ENCODE assay signal across 16 cellular contexts in the genomic region with DNA sequence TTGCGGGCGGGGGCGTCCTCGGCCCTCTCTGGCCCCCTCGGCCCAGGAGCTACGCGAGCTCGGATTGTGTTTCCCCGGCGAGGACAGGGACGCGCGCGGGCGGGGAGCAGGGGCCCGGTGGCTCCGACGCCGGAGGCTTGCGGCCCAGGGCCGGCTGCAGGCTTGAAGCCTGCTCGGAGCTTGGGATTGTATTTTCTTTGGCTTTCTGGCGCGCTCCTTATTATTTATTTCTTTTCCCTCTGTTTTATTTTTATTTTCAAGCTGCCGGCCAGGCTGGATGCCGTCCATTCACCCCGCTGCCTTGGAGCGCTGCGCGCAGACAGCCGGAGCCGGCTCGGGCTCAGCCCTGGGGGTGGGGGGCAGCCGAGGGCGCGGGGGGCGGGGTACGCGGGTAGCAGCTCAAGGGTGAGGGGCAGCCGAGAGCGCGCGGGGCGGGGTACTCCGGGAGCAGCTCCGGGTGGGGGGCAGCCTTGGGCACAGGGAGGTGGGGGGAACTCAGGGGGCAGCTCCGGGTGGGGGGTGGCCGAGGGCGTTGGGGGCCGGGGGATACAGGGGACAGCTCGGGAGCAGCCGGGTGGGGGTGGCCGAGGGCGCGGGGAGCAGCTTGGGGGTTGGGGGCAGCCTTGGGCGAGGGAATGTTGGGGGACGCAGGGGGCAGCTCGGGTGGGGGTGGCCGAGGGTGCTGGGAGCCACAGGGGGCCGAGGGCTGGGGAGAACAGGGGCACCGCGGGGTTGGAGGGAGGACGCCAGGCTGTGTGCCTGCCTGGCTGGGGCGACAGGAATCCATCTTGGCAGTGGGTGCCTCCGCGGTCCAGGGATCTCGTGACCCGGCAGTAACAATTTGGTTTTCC. TPM values are rescaled to one million over a fixed set of nuclear protein-coding genes. Genes with fewer than 3 reads are reported as not detected.
DNase-seq lines count a peak whose midpoint lies in the region; ATAC-seq and TF ChIP-seq lines count a peak whose summit lies in the region.
"Had no signal": no experiment of that assay in that cellular context is flagged by ENCODE, and none has a peak within 500 bp of the region (broad histone marks: within the 10 kb centered on the region; RNA-seq: fewer than 3 reads in every experiment).

No MANE protein-coding gene starts in this region.

- H3K9me3 ChIP-seq in heart right ventricle: no peaks in the 10 kb centered on the region
- no peaks in the 10 kb centered on the region for H3K9me3 ChIP-seq in mucosa of stomach (ENCODE audit: control insufficient read depth, low read length)
- H3K9me3 ChIP-seq in tibial artery: no peaks in the 10 kb centered on the region

- H3K4me3 ChIP-seq in heart right ventricle: peak overlapping the region in 8 of 10 donors; percentile 12 to 36 (median 26)
- H3K4me3 ChIP-seq in mucosa of stomach (ENCODE audit: low read length): no peak overlapping the region
- peak overlapping the region; percentile 14 to 50 for H3K4me3 ChIP-seq in tibial artery
- H3K4me3 ChIP-seq: K562 had no signal

- peaks cover 0 to 11% (median 0%) of the 10 kb centered on the region in 7 donors for H3K27me3 ChIP-seq in heart right ventricle
- no peaks in the 10 kb centered on the region for H3K27me3 ChIP-seq in mucosa of stomach (ENCODE audit: control insufficient read depth, insufficient read depth, low read length)
- no peaks in the 10 kb centered on the region for H3K27me3 ChIP-seq in tibial artery

- TF ChIP-seq CTCF in heart right ventricle (IDR thresholded peaks at IDR 0.05): no peak
- TF ChIP-seq CTCF in tibial artery (IDR thresholded peaks at IDR 0.05): no peak

- H3K36me3 ChIP-seq in heart right ventricle (peaks cover 0 to 3% (median 0%) of the 10 kb centered on the region in 9 donors), mucosa of stomach (ENCODE audit: control insufficient read depth, insufficient read depth, low read length) (no peaks in the 10 kb centered on the region), tibial artery (no peaks in the 10 kb centered on the region)

- H3K9ac ChIP-seq in mucosa of stomach (ENCODE audit: low read length): peak overlapping the region; percentile 15

- intact Hi-C loops in heart right ventricle (cut with DNase I): loop anchor here in 2 of 10 donors (5.0 to 10.0 kb wide), 4 partner anchors 47 to 540 kb away; a partner anchor contains a TSS
- intact Hi-C loops in tibial artery (cut with DNase I; ENCODE audit: low total_unique reads): no loop called here

- H3K4me1 ChIP-seq in heart right ventricle (peaks cover 0 to 22% (median 6%) of the 10 kb centered on the region in 9 donors), mucosa of stomach (ENCODE audit: control insufficient read depth, insufficient read depth, low read length) (peaks cover 7% of the 10 kb centered on the region), tibial artery (peaks cover 0 to 15% (median 5%) of the 10 kb centered on the region in 4 donors)

- ATAC-seq in heart right ventricle: peak; percentile 38 to 86 (median 56)
- ATAC-seq: K562 had no signal

- DNase-seq in DMS53 (lab: John Stamatoyannopoulos, UW): peak; percentile 34
- no peak for DNase-seq in DMS53 treated with DMSO at 0.1 percent for 48 hours (lab: John Stamatoyannopoulos, UW; ENCODE audit: unreplicated experiment)
- no peak for DNase-seq in heart right ventricle
- DNase-seq in tibial artery: no peak
- no peak for DNase-seq in OCI-M1 (lab: John Stamatoyannopoulos, UW)
- no peak for DNase-seq in hippocampal formation (lab: John Stamatoyannopoulos, UW)
- no peak for DNase-seq in medulla oblongata (ENCODE audit: extremely low spot score)
- DNase-seq: activated CD8-positive, alpha-beta memory T cell treated with anti-CD3 and anti-CD28 coated beads, Interleukin-2, amount 50 U/mL, for 4 hours; activated naive CD8-positive, alpha-beta T cell treated with anti-CD3 and anti-CD28 coated beads, Interleukin-2, amount 10 ng/mL, durations not matched to agents 7 days and 5 days; dermis blood vessel endothelial cell; midbrain; NCI-H1694; SIG-M5 had no signal

- 28 to 33% methylated on average over 67 to 68 of the region's 68 CpGs for WGBS in heart right ventricle, 2 donors

- peak overlapping the region in 6 of 10 donors; percentile 37 to 72 (median 54) for H3K27ac ChIP-seq in heart right ventricle
- H3K27ac ChIP-seq in tibial artery: no peak overlapping the region
- H3K27ac ChIP-seq: 22Rv1 had no signal

RNA-seq across cellular contexts. Expression of a gene that starts 42.7 kb away (rescaled TPM):
- under 1 TPM in 3 of 10 donors, not detected in 7; 0.07 to 0.14 (median 0.13) TPM for total RNA-seq in heart right ventricle
- polyA plus RNA-seq in heart right ventricle: under 1 TPM; 0.01 to 0.29 TPM
- total RNA-seq: K562 had no signal
- polyA plus RNA-seq: K562 had no signal

Comparison
In these comparisons a context has a peak if more than half of its experiments do, and no peak if none do; other contexts are left out.
1. H3K27ac ChIP-seq: peak in heart right ventricle (6 of 10); none in tibial artery (0 of 2).